In genomic region chr3:197631989-197632388, GRCh38 we compare ENCODE assay signal across 7 cellular contexts.
A peak's percentile ranks its signal among the peaks of the same experiment; 100 is the strongest.
DNase-seq lines count a peak whose midpoint lies in the region; ATAC-seq, FAIRE-seq and TF ChIP-seq lines count a peak whose summit lies in the region.
"Not testable (repeated sequence)": the region's sequence is repeated elsewhere in the genome, so short reads cannot be mapped to it uniquely, and the experiment has no call there.

No MANE protein-coding gene starts in this region.

- FAIRE-seq in keratinocyte (lab: Jason Lieb, UNC), result not testable (repeated sequence)

- not testable (repeated sequence) for H3K27ac ChIP-seq in Peyer's patch; keratinocyte (ENCODE audit: control insufficient read depth, insufficient read depth, low read length); psoas muscle

- not testable (repeated sequence) for H3K4me3 ChIP-seq in HFF-Myc (replicated peaks; ENCODE audit: low read depth, low read length); Peyer's patch; keratinocyte (ENCODE audit: control insufficient read depth in 2 of 3, extremely low read depth in 1 of 3, insufficient read depth in 2 of 3, low read depth in 1 of 3, low read length in 3 of 3); psoas muscle

- H3K9me3 ChIP-seq in Peyer's patch; keratinocyte (ENCODE audit: control insufficient read depth, low read depth, low read length); psoas muscle: not testable (repeated sequence)

- H2AFZ ChIP-seq in keratinocyte (ENCODE audit: control insufficient read depth, low read length), result not testable (repeated sequence)

- not testable (repeated sequence) for H3K36me3 Mint-ChIP-seq in activated CD4-positive, alpha-beta memory T cell treated with anti-CD3 and anti-CD28 coated beads, Interleukin-2, amount 10 ng/mL, durations not matched to agents 7 days and 5 days (ENCODE audit: low read depth); chondrocyte (ENCODE audit: low read depth)

- not testable (repeated sequence) for TF ChIP-seq POLR2A in Peyer's patch (IDR thresholded peaks at IDR 0.05)

- H3K36me3 ChIP-seq in Peyer's patch; keratinocyte (ENCODE audit: control insufficient read depth in 2 of 2, extremely low read depth in 1 of 2, insufficient read depth in 2 of 2, low read length in 2 of 2); psoas muscle (ENCODE audit: insufficient read depth in 1 of 2, low read depth in 1 of 2): not testable (repeated sequence)

- H3K9me1 ChIP-seq in keratinocyte (ENCODE audit: control insufficient read depth, extremely low read depth, insufficient read depth, low read length), result not testable (repeated sequence)

- not testable (repeated sequence) for H3K4me1 Mint-ChIP-seq in activated CD4-positive, alpha-beta memory T cell treated with anti-CD3 and anti-CD28 coated beads, Interleukin-2, amount 10 ng/mL, durations not matched to agents 7 days and 5 days
- H3K4me1 Mint-ChIP-seq in chondrocyte (ENCODE audit: low read depth), result peaks cover 12% of the 10 kb centered on the region

- H3K4me3 Mint-ChIP-seq in activated CD4-positive, alpha-beta memory T cell treated with anti-CD3 and anti-CD28 coated beads, Interleukin-2, amount 10 ng/mL, durations not matched to agents 7 days and 5 days; chondrocyte (ENCODE audit: unreplicated experiment): not testable (repeated sequence)

- H3K4me1 ChIP-seq in Peyer's patch; keratinocyte (ENCODE audit: control insufficient read depth, extremely low read depth, insufficient read depth, low read length); psoas muscle: not testable (repeated sequence)

- H3K27me3 Mint-ChIP-seq in activated CD4-positive, alpha-beta memory T cell treated with anti-CD3 and anti-CD28 coated beads, Interleukin-2, amount 10 ng/mL, durations not matched to agents 7 days and 5 days; chondrocyte (ENCODE audit: low read depth): not testable (repeated sequence)

- not testable (repeated sequence) for H4K20me1 ChIP-seq in keratinocyte (ENCODE audit: control insufficient read depth, extremely low read depth, insufficient read depth, low read length)

- H3K27me3 ChIP-seq in Peyer's patch; keratinocyte (ENCODE audit: control insufficient read depth, extremely low read depth, insufficient read depth, low read length); psoas muscle (ENCODE audit: insufficient read depth in 3 of 3, low read length in 2 of 3): not testable (repeated sequence)

- H3K9ac ChIP-seq in keratinocyte (ENCODE audit: control insufficient read depth, extremely low read depth, insufficient read depth, low read length), result not testable (repeated sequence)

- POLR2A ChIA-PET in activated CD4-positive, alpha-beta memory T cell treated with anti-CD3 and anti-CD28 coated beads, Interleukin-2, amount 10 ng/mL, durations not matched to agents 7 days and 5 days (lab: Charles Lee), result not testable (repeated sequence)

- not testable (repeated sequence) for ATAC-seq in psoas muscle

- intact Hi-C loops in psoas muscle (cut with DNase I), result not testable (repeated sequence)

- dilution Hi-C loops in keratinocyte (cut with MboI; ENCODE audit: extremely low pct_ligation_motif_present, low sequenced_read_pairs), result not testable (repeated sequence)

- DNase-seq in EH (ENCODE audit: low read depth) (peak; percentile 7), Peyer's patch (peak in 1 of 3 donors; percentile 45)
- not testable (repeated sequence) for DNase-seq in HFF-Myc (ENCODE audit: extremely low read depth, low read depth); chondrocyte (ENCODE audit: low spot score); keratinocyte (ENCODE audit: low read depth, low spot score); psoas muscle
- peak; percentile 26 for DNase-seq in activated CD4-positive, alpha-beta memory T cell treated with anti-CD3 and anti-CD28 coated beads, Interleukin-2, amount 10 ng/mL, durations not matched to agents 7 days and 5 days

- H3K4me2 ChIP-seq in keratinocyte (ENCODE audit: control insufficient read depth, extremely low read depth, insufficient read depth, low read depth, low read length), result not testable (repeated sequence)

- not testable (repeated sequence) for H3K27ac Mint-ChIP-seq in activated CD4-positive, alpha-beta memory T cell treated with anti-CD3 and anti-CD28 coated beads, Interleukin-2, amount 10 ng/mL, durations not matched to agents 7 days and 5 days; chondrocyte (ENCODE audit: unreplicated experiment)

- CTCF ChIA-PET in activated CD4-positive, alpha-beta memory T cell treated with anti-CD3 and anti-CD28 coated beads, Interleukin-2, amount 10 ng/mL, durations not matched to agents 7 days and 5 days (lab: Charles Lee), result interaction anchor here (0.6 to 2.0 kb wide), 3 partner anchors 19 to 34 kb away, joined by 3 to 12 read pairs (median 4); no protein-coding TSS in a partner anchor

- H3K79me2 ChIP-seq in keratinocyte (ENCODE audit: control insufficient read depth, insufficient read depth, low read length), result not testable (repeated sequence)

- 17 to 37% (median 22%) methylated on average over 2 to 10 of the region's 11 CpGs for WGBS in psoas muscle, 3 donors

- peak; percentile 36 for TF ChIP-seq CTCF in HFF-Myc (IDR thresholded peaks at IDR 0.05; ENCODE audit: low read depth, low read length, missing control alignments)
- peak in 4 of 6 experiments; percentile 23 to 56 (median 35) for TF ChIP-seq CTCF in Peyer's patch (IDR thresholded peaks at IDR 0.05)
- peak; percentile 56 for TF ChIP-seq CTCF in chondrocyte (IDR thresholded peaks at IDR 0.05)
- peak in 2 of 3 experiments; percentile 22 to 25 for TF ChIP-seq CTCF in keratinocyte (optimal IDR thresholded peaks at IDR 0.05 in 1 of 3, IDR thresholded peaks at IDR 0.05 in 1 of 3, conservative IDR thresholded peaks at IDR 0.05 in 1 of 3; ENCODE audit: extremely low read depth in 1 of 3, insufficient read depth in 2 of 3, low read length in 3 of 3)
- peak; percentile 36 for TF ChIP-seq CTCF in psoas muscle (IDR thresholded peaks at IDR 0.05)

- not testable (repeated sequence) for H3K9me3 Mint-ChIP-seq in activated CD4-positive, alpha-beta memory T cell treated with anti-CD3 and anti-CD28 coated beads, Interleukin-2, amount 10 ng/mL, durations not matched to agents 7 days and 5 days; chondrocyte (ENCODE audit: low read depth)
